17 cellular contexts compared by ENCODE assay signal in genomic region chr4:169121920-169122319, GRCh38.
DNase-seq lines count a peak whose midpoint lies in the region; ATAC-seq and TF ChIP-seq lines count a peak whose summit lies in the region.
"Had no signal": no experiment of that assay in that cellular context is flagged by ENCODE, and none has a peak within 500 bp of the region (broad histone marks: within the 10 kb centered on the region; RNA-seq: fewer than 3 reads in every experiment).

No MANE protein-coding gene starts in this region.

- no peak for TF ChIP-seq EP300 in Ishikawa (IDR thresholded peaks at IDR 0.05; ENCODE audit: borderline replicate concordance)

- peaks cover 51% of the 10 kb centered on the region for H3K36me3 Mint-ChIP-seq in Calu3 (ENCODE audit: insufficient read depth, unreplicated experiment)
- no peaks in the 10 kb centered on the region for H3K36me3 Mint-ChIP-seq in glutamatergic neuron (ENCODE audit: unreplicated experiment)
- no peaks in the 10 kb centered on the region for H3K36me3 Mint-ChIP-seq in stimulated activated naive B cell treated with anti-CD40 and anti-IgM and Interleukin-4, amounts not matched to agents 10 μg/mL and 1 μg/mL and 100 μg/mL, for 72 hours

- CTCF ChIA-PET in Calu3 (lab: Charles Lee): no interaction called here

- BruUV-seq in Calu3 (replicated peaks; lab: Mats Ljungman, UMichigan): no TSS peak

- H3K9me3 Mint-ChIP-seq in Calu3 (ENCODE audit: low read depth, unreplicated experiment) (no peaks in the 10 kb centered on the region), glutamatergic neuron (ENCODE audit: unreplicated experiment) (no peaks in the 10 kb centered on the region)
- H3K9me3 Mint-ChIP-seq in stimulated activated naive B cell treated with anti-CD40 and anti-IgM and Interleukin-4, amounts not matched to agents 10 μg/mL and 1 μg/mL and 100 μg/mL, for 72 hours: no peaks in the 10 kb centered on the region

- H2AFZ ChIP-seq in neuronal stem cell (ENCODE audit: low read length): no peak overlapping the region

- H2BK15ac ChIP-seq in neuronal stem cell (ENCODE audit: low read length): no peak overlapping the region

- peak overlapping the region; percentile 38 for H3K18ac ChIP-seq in neuronal stem cell (ENCODE audit: low read length)

- H3K79me1 ChIP-seq in neuronal stem cell (ENCODE audit: low read depth, low read length): no peaks in the 10 kb centered on the region

- intact Hi-C loops in Calu3 (cut with micrococcal nuclease; ENCODE audit: unreplicated experiment): no loop called here

- H4K8ac ChIP-seq in neuronal stem cell (ENCODE audit: low read depth, low read length): no peak overlapping the region

- no peak overlapping the region for H3K23ac ChIP-seq in neuronal stem cell (ENCODE audit: low read depth, low read length, poor library complexity)

- H3K4me3 Mint-ChIP-seq in Calu3 (ENCODE audit: low read depth, unreplicated experiment) (peak overlapping the region; percentile 1), glutamatergic neuron (ENCODE audit: unreplicated experiment) (no peak overlapping the region)
- no peak overlapping the region for H3K4me3 Mint-ChIP-seq in stimulated activated naive B cell treated with anti-CD40 and anti-IgM and Interleukin-4, amounts not matched to agents 10 μg/mL and 1 μg/mL and 100 μg/mL, for 72 hours

- no peak overlapping the region for H2BK120ac ChIP-seq in neuronal stem cell (ENCODE audit: low read depth, low read length)

- H3K36me3 ChIP-seq in neuronal stem cell (replicated peaks in 1 of 2; ENCODE audit: control insufficient read depth in 2 of 2, insufficient read depth in 2 of 2, low read length in 2 of 2): peaks cover 12 to 86% of the 10 kb centered on the region in 2 donors
- H3K36me3 ChIP-seq in MG63: peaks cover 33% of the 10 kb centered on the region

- WGBS in neuronal stem cell (ENCODE audit: extremely low coverage in 2 of 2, insufficient read length in 2 of 2, insufficient replicate concordance in 1 of 2), 2 donors: no CpG with 5 or more reads among the region's 12 CpGs

- no peak overlapping the region for H3K4ac ChIP-seq in neuronal stem cell (ENCODE audit: low read length)

- H3K27me3 Mint-ChIP-seq in Calu3 (ENCODE audit: unreplicated experiment) (no peaks in the 10 kb centered on the region), glutamatergic neuron (ENCODE audit: unreplicated experiment) (no peaks in the 10 kb centered on the region)
- H3K27me3 Mint-ChIP-seq in stimulated activated naive B cell treated with anti-CD40 and anti-IgM and Interleukin-4, amounts not matched to agents 10 μg/mL and 1 μg/mL and 100 μg/mL, for 72 hours: no peaks in the 10 kb centered on the region

- H3K27ac ChIP-seq in neuronal stem cell (replicated peaks; ENCODE audit: low read length): no peak overlapping the region
- H3K27ac ChIP-seq: HL-60, KMS-11 had no signal

- H3K4me1 Mint-ChIP-seq in Calu3 (ENCODE audit: low read depth, unreplicated experiment): peaks cover 55% of the 10 kb centered on the region
- peaks cover 20% of the 10 kb centered on the region for H3K4me1 Mint-ChIP-seq in glutamatergic neuron (ENCODE audit: low read depth, unreplicated experiment)
- no peaks in the 10 kb centered on the region for H3K4me1 Mint-ChIP-seq in stimulated activated naive B cell treated with anti-CD40 and anti-IgM and Interleukin-4, amounts not matched to agents 10 μg/mL and 1 μg/mL and 100 μg/mL, for 72 hours

- TF ChIP-seq RAD21 in Ishikawa (IDR thresholded peaks at IDR 0.05; ENCODE audit: low read depth): no peak

- no peak overlapping the region for H2BK12ac ChIP-seq in neuronal stem cell (ENCODE audit: low read length)

- H3K9ac ChIP-seq in neuronal stem cell (ENCODE audit: low read depth, low read length, poor library complexity): no peak overlapping the region
- H3K9ac ChIP-seq: KMS-11 had no signal

- H4K91ac ChIP-seq in neuronal stem cell (ENCODE audit: low read depth, low read length, poor library complexity): no peak overlapping the region

- no peak overlapping the region for H2AK5ac ChIP-seq in neuronal stem cell (ENCODE audit: low read depth, low read length)

- no peak for ATAC-seq in stimulated activated naive B cell treated with anti-CD40 and anti-IgM and Interleukin-4, amounts not matched to agents 10 μg/mL and 1 μg/mL and 100 μg/mL, for 72 hours (replicated peaks)
- ATAC-seq: Panc1 had no signal

- H3K27ac Mint-ChIP-seq in Calu3 (ENCODE audit: unreplicated experiment): peak overlapping the region; percentile 37
- H3K27ac Mint-ChIP-seq in glutamatergic neuron (ENCODE audit: unreplicated experiment): no peak overlapping the region
- no peak overlapping the region for H3K27ac Mint-ChIP-seq in stimulated activated naive B cell treated with anti-CD40 and anti-IgM and Interleukin-4, amounts not matched to agents 10 μg/mL and 1 μg/mL and 100 μg/mL, for 72 hours

- no peak overlapping the region for H2BK5ac ChIP-seq in neuronal stem cell (ENCODE audit: low read length)

- DNase-seq in Calu3 (no peak), glutamatergic neuron (peak; percentile 31), neuronal stem cell (ENCODE audit: low spot score) (no peak), hypothalamus (lab: John Stamatoyannopoulos, UW) (no peak), MG63 (no peak)
- DNase-seq in activated CD4-positive, alpha-beta T cell treated with anti-CD3 and anti-CD28 coated beads for 48 hours: no peak
- no peak for DNase-seq in stimulated activated naive B cell treated with anti-CD40 and anti-IgM and Interleukin-4, amounts not matched to agents 10 μg/mL and 1 μg/mL and 100 μg/mL, for 72 hours
- DNase-seq: AML-193, DMS79, NCI-H187 treated with DMSO at 0.1 percent for 48 hours, NCI-H446 treated with DMSO at 0.1 percent for 48 hours, NCI-H748 treated with DMSO at 0.1 percent for 48 hours, Right ventricle myocardium superior had no signal

- H3K14ac ChIP-seq in neuronal stem cell (ENCODE audit: low read length): no peak overlapping the region

- no peak for TF ChIP-seq CTCF in Calu3 (IDR thresholded peaks at IDR 0.05; ENCODE audit: unreplicated experiment)
- TF ChIP-seq CTCF in glutamatergic neuron (IDR thresholded peaks at IDR 0.05; ENCODE audit: partially characterized antibody, unreplicated experiment): no peak

- no peak overlapping the region for H3K4me2 ChIP-seq in neuronal stem cell (ENCODE audit: insufficient read depth, low read length, poor library complexity, severe bottlenecking)
- H3K4me2 ChIP-seq: KMS-11 had no signal

- H3K9me3 ChIP-seq in neuronal stem cell (replicated peaks in 1 of 2; ENCODE audit: control insufficient read depth in 2 of 2, insufficient read depth in 1 of 2, low read depth in 1 of 2, low read length in 2 of 2) (no peaks in the 10 kb centered on the region), MG63 (no peaks in the 10 kb centered on the region)

- H3K27me3 ChIP-seq in neuronal stem cell (ENCODE audit: control insufficient read depth in 3 of 3, insufficient read depth in 3 of 3, low read depth in 1 of 3, low read length in 3 of 3) (no peaks in the 10 kb centered on the region), MG63 (no peaks in the 10 kb centered on the region)

- peaks cover 0 to 1% of the 10 kb centered on the region in 2 donors for H3K4me1 ChIP-seq in neuronal stem cell (ENCODE audit: control insufficient read depth in 2 of 2, insufficient read depth in 1 of 2, low read depth in 1 of 2, low read length in 2 of 2)

- H3K4me3 ChIP-seq in neuronal stem cell (ENCODE audit: low read length in 2 of 2) (no peak overlapping the region), MG63 (no peak overlapping the region)

TF ChIP-seq in Ishikawa, 13 proteins besides CTCF, POLR2A, EP300 and RAD21:
- TF ChIP-seq MAX (IDR thresholded peaks at IDR 0.05) (0 out of 2 replicates have a peak, but pooled peaks have one; percentile 24), NFIC (IDR thresholded peaks at IDR 0.05) (no peak), CREB1 (IDR thresholded peaks at IDR 0.05; ENCODE audit: low read depth) (no peak), ZBTB7A (IDR thresholded peaks at IDR 0.05; ENCODE audit: low read depth) (no peak), CEBPB (IDR thresholded peaks at IDR 0.05) (no peak), TAF1 (IDR thresholded peaks at IDR 0.05; ENCODE audit: low read depth) (no peak)
